In genomic region chr17:71759422-71760060, GRCh38 we compare ENCODE assay signal across 19 cellular contexts.
A peak's percentile ranks its signal among the peaks of the same experiment; 100 is the strongest.
DNase-seq lines count a peak whose midpoint lies in the region; ATAC-seq, FAIRE-seq and TF ChIP-seq lines count a peak whose summit lies in the region.
"Had no signal": no experiment of that assay in that cellular context is flagged by ENCODE, and none has a peak within 500 bp of the region (broad histone marks: within the 10 kb centered on the region; RNA-seq: fewer than 3 reads in every experiment).

No MANE protein-coding gene starts in this region.

- no peaks in the 10 kb centered on the region for H3K9me3 Mint-ChIP-seq in stimulated activated memory B cell treated with anti-CD40 and anti-IgM and Interleukin-4, amounts not matched to agents 10 μg/mL and 1 μg/mL and 100 μg/mL, for 72 hours
- H3K9me3 Mint-ChIP-seq in Calu3 (ENCODE audit: low read depth, unreplicated experiment), result no peaks in the 10 kb centered on the region

- H3K4me2 ChIP-seq in HepG2 (ENCODE audit: low read depth, low read length), result no peak overlapping the region
- no peak overlapping the region for H3K4me2 ChIP-seq in GM12878 (ENCODE audit: control insufficient read depth, insufficient read depth)
- H3K4me2 ChIP-seq: BLaER1 treated with 17β-estradiol and CSF1 and Interleukin-3, amounts not matched to agents 10 nM and 100 nM had no signal

- no peak overlapping the region for H3K27ac Mint-ChIP-seq in stimulated activated memory B cell treated with anti-CD40 and anti-IgM and Interleukin-4, amounts not matched to agents 10 μg/mL and 1 μg/mL and 100 μg/mL, for 72 hours
- H3K27ac Mint-ChIP-seq in Calu3 (ENCODE audit: unreplicated experiment), result no peak overlapping the region
- H3K27ac Mint-ChIP-seq: CD8-positive, alpha-beta memory T cell; IgD-negative memory B cell had no signal

- SMC1A ChIA-PET in GM12878 (lab: Charles Lee; ENCODE audit: uncharacterized antibody, unreplicated experiment), result interaction anchor here (1.4 kb wide), 1 partner anchor 275 kb away, joined by 3 read pairs; no protein-coding TSS in a partner anchor

- RAD21 ChIA-PET in GM12878 (lab: Charles Lee; ENCODE audit: unreplicated experiment), result no interaction called here

- H4K20me1 ChIP-seq in HepG2 (ENCODE audit: insufficient read depth, low read length) (no peaks in the 10 kb centered on the region), GM12878 (ENCODE audit: control insufficient read depth, insufficient read depth) (no peaks in the 10 kb centered on the region)
- H4K20me1 ChIP-seq: BLaER1 treated with 17β-estradiol and CSF1 and Interleukin-3, amounts not matched to agents 10 nM and 100 nM had no signal

- H3K27ac ChIP-seq in HepG2 (ENCODE audit: extremely low read length, insufficient read depth, low read length) (no peak overlapping the region), right lobe of liver (no peak overlapping the region), GM12878 (ENCODE audit: control insufficient read depth, insufficient read depth) (no peak overlapping the region)
- H3K27ac ChIP-seq: BLaER1 treated with 17β-estradiol and CSF1 and Interleukin-3, amounts not matched to agents 10 nM and 100 nM; Peyer's patch had no signal

- no peaks in the 10 kb centered on the region for H3K27me3 Mint-ChIP-seq in stimulated activated memory B cell treated with anti-CD40 and anti-IgM and Interleukin-4, amounts not matched to agents 10 μg/mL and 1 μg/mL and 100 μg/mL, for 72 hours
- H3K27me3 Mint-ChIP-seq in Calu3 (ENCODE audit: unreplicated experiment), result no peaks in the 10 kb centered on the region
- H3K27me3 Mint-ChIP-seq: CD8-positive, alpha-beta memory T cell; IgD-negative memory B cell had no signal

- no TSS peak for BruUV-seq in HepG2 (replicated peaks; lab: Mats Ljungman, UMichigan)
- BruUV-seq in GM12878 (replicated peaks; lab: Mats Ljungman, UMichigan), result no TSS peak
- BruUV-seq in Calu3 (replicated peaks; lab: Mats Ljungman, UMichigan), result no TSS peak

- POLR2A ChIA-PET in HepG2 (lab: Yijun Ruan, JAX) (no interaction called here), GM12878 (lab: Charles Lee) (no interaction called here)

- no peaks in the 10 kb centered on the region for H3K36me3 Mint-ChIP-seq in stimulated activated memory B cell treated with anti-CD40 and anti-IgM and Interleukin-4, amounts not matched to agents 10 μg/mL and 1 μg/mL and 100 μg/mL, for 72 hours
- H3K36me3 Mint-ChIP-seq in Calu3 (ENCODE audit: insufficient read depth, unreplicated experiment), result no peaks in the 10 kb centered on the region
- H3K36me3 Mint-ChIP-seq: CD8-positive, alpha-beta memory T cell; IgD-negative memory B cell had no signal

- TF ChIP-seq RAD21 in HepG2 (CRISPR knock-in tag; IDR thresholded peaks at IDR 0.05), result no peak
- TF ChIP-seq RAD21 in GM12878 (IDR thresholded peaks at IDR 0.05; ENCODE audit: insufficient read depth, low read depth, low read length), result no peak

- no peaks in the 10 kb centered on the region for H3K9me3 ChIP-seq in HepG2 (ENCODE audit: low read length)
- no peaks in the 10 kb centered on the region for H3K9me3 ChIP-seq in right lobe of liver
- H3K9me3 ChIP-seq in GM12878 (replicated peaks; ENCODE audit: control insufficient read depth, insufficient read depth, low read length), result no peaks in the 10 kb centered on the region
- H3K9me3 ChIP-seq: BLaER1 treated with 17β-estradiol and CSF1 and Interleukin-3, amounts not matched to agents 10 nM and 100 nM; Peyer's patch had no signal

- H3K4me1 ChIP-seq in HepG2 (ENCODE audit: insufficient read depth, low read length) (no peaks in the 10 kb centered on the region), right lobe of liver (no peaks in the 10 kb centered on the region), GM12878 (ENCODE audit: control insufficient read depth, insufficient read depth, low read length) (no peaks in the 10 kb centered on the region)
- H3K4me1 ChIP-seq: BLaER1 treated with 17β-estradiol and CSF1 and Interleukin-3, amounts not matched to agents 10 nM and 100 nM had no signal

- H3K79me2 ChIP-seq in HepG2 (ENCODE audit: insufficient read depth, low read length) (no peaks in the 10 kb centered on the region), GM12878 (ENCODE audit: control insufficient read depth, insufficient read depth, low read length) (no peaks in the 10 kb centered on the region)

- CTCF ChIA-PET in HepG2 (lab: Yijun Ruan, JAX; ENCODE audit: low intra/inter-chr PET ratio, low total read pairs) (no interaction called here), GM12878 (lab: Yijun Ruan, JAX) (interaction anchor here (0.7 kb wide), 1 partner anchor 1020 kb away, joined by 3 read pairs; no protein-coding TSS in a partner anchor), Calu3 (lab: Charles Lee) (interaction anchor here (0.9 to 2.5 kb wide), 2 partner anchors 286 to 641 kb away, joined by 3 to 11 read pairs; no protein-coding TSS in a partner anchor)

- no peak for DNase-seq in HepG2 (ENCODE audit: low spot score)
- no peak for DNase-seq in right lobe of liver
- DNase-seq in NCI-H524 treated with DMSO at 0.1 percent for 48 hours (lab: John Stamatoyannopoulos, UW), result peak; percentile 24
- DNase-seq in GM12878 (ENCODE audit: low read depth, low spot score), result no peak
- DNase-seq in ureter (ENCODE audit: low spot score), result no peak
- DNase-seq in NCI-H345 (lab: John Stamatoyannopoulos, UW), result no peak
- DNase-seq in Calu3, result no peak
- DNase-seq: 8988T; CD8-positive, alpha-beta memory T cell; GF-D8; H7; NCI-H187; NCI-H82; Peyer's patch; SHP77 treated with DMSO at 0.1 percent for 48 hours had no signal

- H3K4me3 ChIP-seq in HepG2 (replicated peaks in 1 of 3; ENCODE audit: insufficient read depth in 1 of 3, low read depth in 2 of 3, low read length in 3 of 3) (no peak overlapping the region), right lobe of liver (no peak overlapping the region), GM12878 (no peak overlapping the region)
- H3K4me3 ChIP-seq: BLaER1 treated with 17β-estradiol and CSF1 and Interleukin-3, amounts not matched to agents 10 nM and 100 nM; Peyer's patch had no signal

- no peak overlapping the region for H2AFZ ChIP-seq in HepG2 (ENCODE audit: low read length)
- H2AFZ ChIP-seq in GM12878 (ENCODE audit: control insufficient read depth, low read depth, low read length), result no peak overlapping the region

- H3K36me3 ChIP-seq in HepG2 (replicated peaks in 1 of 2; ENCODE audit: control insufficient read depth in 1 of 2, insufficient read depth in 2 of 2, low read length in 2 of 2) (no peaks in the 10 kb centered on the region), right lobe of liver (no peaks in the 10 kb centered on the region), GM12878 (ENCODE audit: control insufficient read depth in 2 of 2, insufficient read depth in 2 of 2, low read length in 1 of 2) (no peaks in the 10 kb centered on the region)
- H3K36me3 ChIP-seq: BLaER1 treated with 17β-estradiol and CSF1 and Interleukin-3, amounts not matched to agents 10 nM and 100 nM; Peyer's patch had no signal

- 7% methylated on average over 8 of the region's 8 CpGs for WGBS in HepG2 (ENCODE audit: low lambda C conversion rate)
- WGBS in right lobe of liver (ENCODE audit: insufficient coverage, low coverage, low lambda C conversion rate, missing lambda C conversion rate), result 55% methylated on average over 8 of the region's 8 CpGs
- WGBS in GM12878 (ENCODE audit: insufficient coverage, insufficient replicate concordance, low lambda C conversion rate, missing lambda C conversion rate), result 14% methylated on average over 8 of the region's 8 CpGs

- no peak for ATAC-seq in HepG2
- ATAC-seq in right lobe of liver, result no peak
- peak; percentile 31; the same call in 1 of the 3 replicates for ATAC-seq in GM12878
- ATAC-seq in stimulated activated memory B cell treated with anti-CD40 and anti-IgM and Interleukin-4, amounts not matched to agents 10 μg/mL and 1 μg/mL and 100 μg/mL, for 72 hours, result no peak

- H3K9ac ChIP-seq in HepG2 (ENCODE audit: insufficient read depth, low read depth, low read length) (no peak overlapping the region), GM12878 (ENCODE audit: control insufficient read depth, insufficient read depth, low read length) (no peak overlapping the region)
- H3K9ac ChIP-seq: BLaER1 treated with 17β-estradiol and CSF1 and Interleukin-3, amounts not matched to agents 10 nM and 100 nM had no signal

- H3K27me3 ChIP-seq in HepG2 (ENCODE audit: control insufficient read depth in 1 of 2, insufficient read depth in 2 of 2, low read length in 2 of 2) (no peaks in the 10 kb centered on the region), right lobe of liver (no peaks in the 10 kb centered on the region), GM12878 (replicated peaks in 1 of 2; ENCODE audit: control insufficient read depth in 2 of 2, insufficient read depth in 2 of 2, low read length in 1 of 2) (no peaks in the 10 kb centered on the region)
- H3K27me3 ChIP-seq: BLaER1 treated with 17β-estradiol and CSF1 and Interleukin-3, amounts not matched to agents 10 nM and 100 nM; Peyer's patch had no signal

- TF ChIP-seq CTCF in HepG2 (CRISPR knock-in tag; IDR thresholded peaks at IDR 0.05), result no peak
- no peak for TF ChIP-seq CTCF in right lobe of liver (IDR thresholded peaks at IDR 0.05)
- no peak for TF ChIP-seq CTCF in GM12878 (IDR thresholded peaks at IDR 0.05 in 2 of 3, conservative IDR thresholded peaks at IDR 0.05 in 1 of 3; ENCODE audit: control insufficient read depth in 2 of 3, extremely low read depth in 1 of 3, insufficient read depth in 1 of 3, low read depth in 3 of 3, low read length in 3 of 3)
- TF ChIP-seq CTCF in Calu3 (IDR thresholded peaks at IDR 0.05; ENCODE audit: unreplicated experiment), result no peak

- in situ Hi-C loops in HepG2 (cut with HindIII; ENCODE audit: extremely low pct_ligation_motif_present, low pct_unique_long_range_greater_than_20kb) (loop anchor here (25.0 kb wide), 1 partner anchor 778 kb away; no protein-coding TSS in a partner anchor), GM12878 (cut with MboI) (no loop called here)

- TF ChIP-seq EP300 in HepG2 (IDR thresholded peaks at IDR 0.05; ENCODE audit: low read depth in 2 of 2, low read length in 2 of 2) (no peak), HepG2 (CRISPR knock-in tag; IDR thresholded peaks at IDR 0.05; ENCODE audit: borderline replicate concordance) (no peak), GM12878 (IDR thresholded peaks at IDR 0.05; ENCODE audit: borderline replicate concordance in 1 of 2, control insufficient read depth in 1 of 2, low read depth in 2 of 2, low read length in 2 of 2) (no peak)

- FAIRE-seq in HepG2 (lab: Jason Lieb, UNC) (no peak), GM12878 (lab: Jason Lieb, UNC) (no peak)
- FAIRE-seq: GM12892 had no signal

- TF ChIP-seq POLR2A in HepG2 (IDR thresholded peaks at IDR 0.05; ENCODE audit: insufficient read depth in 1 of 2, low read depth in 2 of 2, low read length in 2 of 2), result no peak
- no peak for TF ChIP-seq POLR2A in right lobe of liver (IDR thresholded peaks at IDR 0.05)
- TF ChIP-seq POLR2A in GM12878 (IDR thresholded peaks at IDR 0.05; ENCODE audit: low read depth, low read length), result no peak

- H3K4me1 Mint-ChIP-seq in stimulated activated memory B cell treated with anti-CD40 and anti-IgM and Interleukin-4, amounts not matched to agents 10 μg/mL and 1 μg/mL and 100 μg/mL, for 72 hours, result no peaks in the 10 kb centered on the region
- peaks cover 9% of the 10 kb centered on the region for H3K4me1 Mint-ChIP-seq in Calu3 (ENCODE audit: low read depth, unreplicated experiment)
- H3K4me1 Mint-ChIP-seq: CD8-positive, alpha-beta memory T cell; IgD-negative memory B cell had no signal

- H3K4me3 Mint-ChIP-seq in stimulated activated memory B cell treated with anti-CD40 and anti-IgM and Interleukin-4, amounts not matched to agents 10 μg/mL and 1 μg/mL and 100 μg/mL, for 72 hours, result no peak overlapping the region
- no peak overlapping the region for H3K4me3 Mint-ChIP-seq in Calu3 (ENCODE audit: low read depth, unreplicated experiment)
- H3K4me3 Mint-ChIP-seq: CD8-positive, alpha-beta memory T cell; IgD-negative memory B cell had no signal

- intact Hi-C loops in HepG2 (cut with micrococcal nuclease; ENCODE audit: unreplicated experiment), result loop anchor here (1.0 to 5.0 kb wide), 2 partner anchors 286 to 358 kb away; no protein-coding TSS in a partner anchor
- intact Hi-C loops in right lobe of liver (cut with DNase I), result no loop called here
- intact Hi-C loops in GM12878 (cut with micrococcal nuclease; ENCODE audit: unreplicated experiment), result loop anchor here (5.0 to 10.0 kb wide), 2 partner anchors 265 to 358 kb away; no protein-coding TSS in a partner anchor
- intact Hi-C loops in Calu3 (cut with micrococcal nuclease; ENCODE audit: unreplicated experiment), result loop anchor here (1.0 to 10.0 kb wide), 4 partner anchors 286 to 642 kb away; no protein-coding TSS in a partner anchor

Comparison
In these comparisons a context has a peak if more than half of its experiments do, and no peak if none do; other contexts are left out.
1. intact Hi-C loops: an anchor here in HepG2 (1.0 to 5.0 kb wide), GM12878 (5.0 to 10.0 kb wide) and Calu3 (1.0 to 10.0 kb wide); none called in right lobe of liver.